In the genomic region with DNA sequence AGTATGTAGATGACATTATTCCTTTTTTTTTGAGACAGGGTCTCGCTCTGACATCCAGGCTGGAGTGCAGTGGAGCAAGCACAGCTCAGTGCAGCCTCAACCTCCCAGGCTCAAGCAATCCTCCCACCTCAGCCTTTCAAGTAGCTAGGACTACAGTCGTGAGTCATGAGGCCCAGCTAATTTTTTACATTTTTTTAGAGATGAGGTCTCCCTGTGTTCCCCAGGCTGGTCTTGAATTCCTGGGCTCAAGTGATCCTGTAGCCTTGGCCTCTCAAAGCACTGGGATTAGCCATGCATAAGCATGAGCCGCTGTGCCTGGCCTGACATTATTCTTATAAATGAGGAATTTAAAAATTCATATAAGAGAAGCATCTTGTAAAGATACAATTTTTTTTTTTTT, we compare ENCODE assay signal across 2 cellular contexts.
TF ChIP-seq lines count a peak whose summit lies in the region.

No MANE protein-coding gene starts in this region.

TF ChIP-seq in HCT116, 20 proteins besides CTCF, POLR2A, EP300 and RAD21 (continued from another document):
- TF ChIP-seq FOSL1 (IDR thresholded peaks at IDR 0.05; ENCODE audit: low read depth) (no peak), JUND (IDR thresholded peaks at IDR 0.05) (no peak), CEBPB (IDR thresholded peaks at IDR 0.05; ENCODE audit: low read depth) (no peak), SRF (IDR thresholded peaks at IDR 0.05; ENCODE audit: low read depth) (no peak), ZNF274 (IDR thresholded peaks at IDR 0.05; ENCODE audit: low read depth, low read length) (no peak), ELF1 (IDR thresholded peaks at IDR 0.05; ENCODE audit: borderline replicate concordance, low read depth) (no peak), EZH2 (IDR thresholded peaks at IDR 0.05) (no peak)
- TF ChIP-seq, protein P1, sequence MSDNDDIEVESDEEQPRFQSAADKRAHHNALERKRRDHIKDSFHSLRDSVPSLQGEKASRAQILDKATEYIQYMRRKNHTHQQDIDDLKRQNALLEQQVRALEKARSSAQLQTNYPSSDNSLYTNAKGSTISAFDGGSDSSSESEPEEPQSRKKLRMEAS (IDR thresholded peaks at IDR 0.05): no peak
- TF ChIP-seq, protein P2, sequence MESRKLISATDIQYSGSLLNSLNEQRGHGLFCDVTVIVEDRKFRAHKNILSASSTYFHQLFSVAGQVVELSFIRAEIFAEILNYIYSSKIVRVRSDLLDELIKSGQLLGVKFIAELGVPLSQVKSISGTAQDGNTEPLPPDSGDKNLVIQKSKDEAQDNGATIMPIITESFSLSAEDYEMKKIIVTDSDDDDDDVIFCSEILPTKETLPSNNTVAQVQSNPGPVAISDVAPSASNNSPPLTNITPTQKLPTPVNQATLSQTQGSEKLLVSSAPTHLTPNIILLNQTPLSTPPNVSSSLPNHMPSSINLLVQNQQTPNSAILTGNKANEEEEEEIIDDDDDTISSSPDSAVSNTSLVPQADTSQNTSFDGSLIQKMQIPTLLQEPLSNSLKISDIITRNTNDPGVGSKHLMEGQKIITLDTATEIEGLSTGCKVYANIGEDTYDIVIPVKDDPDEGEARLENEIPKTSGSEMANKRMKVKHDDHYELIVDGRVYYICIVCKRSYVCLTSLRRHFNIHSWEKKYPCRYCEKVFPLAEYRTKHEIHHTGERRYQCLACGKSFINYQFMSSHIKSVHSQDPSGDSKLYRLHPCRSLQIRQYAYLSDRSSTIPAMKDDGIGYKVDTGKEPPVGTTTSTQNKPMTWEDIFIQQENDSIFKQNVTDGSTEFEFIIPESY (IDR thresholded peaks at IDR 0.05; ENCODE audit: extremely low read depth, insufficient replicate concordance, low read length): no peak

TF ChIP-seq in WTC11, 78 proteins besides CTCF, POLR2A, EP300 and RAD21 (continued from another document):
- TF ChIP-seq, protein P3, sequence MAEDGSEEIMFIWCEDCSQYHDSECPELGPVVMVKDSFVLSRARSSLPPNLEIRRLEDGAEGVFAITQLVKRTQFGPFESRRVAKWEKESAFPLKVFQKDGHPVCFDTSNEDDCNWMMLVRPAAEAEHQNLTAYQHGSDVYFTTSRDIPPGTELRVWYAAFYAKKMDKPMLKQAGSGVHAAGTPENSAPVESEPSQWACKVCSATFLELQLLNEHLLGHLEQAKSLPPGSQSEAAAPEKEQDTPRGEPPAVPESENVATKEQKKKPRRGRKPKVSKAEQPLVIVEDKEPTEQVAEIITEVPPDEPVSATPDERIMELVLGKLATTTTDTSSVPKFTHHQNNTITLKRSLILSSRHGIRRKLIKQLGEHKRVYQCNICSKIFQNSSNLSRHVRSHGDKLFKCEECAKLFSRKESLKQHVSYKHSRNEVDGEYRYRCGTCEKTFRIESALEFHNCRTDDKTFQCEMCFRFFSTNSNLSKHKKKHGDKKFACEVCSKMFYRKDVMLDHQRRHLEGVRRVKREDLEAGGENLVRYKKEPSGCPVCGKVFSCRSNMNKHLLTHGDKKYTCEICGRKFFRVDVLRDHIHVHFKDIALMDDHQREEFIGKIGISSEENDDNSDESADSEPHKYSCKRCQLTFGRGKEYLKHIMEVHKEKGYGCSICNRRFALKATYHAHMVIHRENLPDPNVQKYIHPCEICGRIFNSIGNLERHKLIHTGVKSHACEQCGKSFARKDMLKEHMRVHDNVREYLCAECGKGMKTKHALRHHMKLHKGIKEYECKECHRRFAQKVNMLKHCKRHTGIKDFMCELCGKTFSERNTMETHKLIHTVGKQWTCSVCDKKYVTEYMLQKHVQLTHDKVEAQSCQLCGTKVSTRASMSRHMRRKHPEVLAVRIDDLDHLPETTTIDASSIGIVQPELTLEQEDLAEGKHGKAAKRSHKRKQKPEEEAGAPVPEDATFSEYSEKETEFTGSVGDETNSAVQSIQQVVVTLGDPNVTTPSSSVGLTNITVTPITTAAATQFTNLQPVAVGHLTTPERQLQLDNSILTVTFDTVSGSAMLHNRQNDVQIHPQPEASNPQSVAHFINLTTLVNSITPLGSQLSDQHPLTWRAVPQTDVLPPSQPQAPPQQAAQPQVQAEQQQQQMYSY (CRISPR knock-in tag; IDR thresholded peaks at IDR 0.05): no peak
- no peak for TF ChIP-seq CREM (CRISPR knock-in tag; IDR thresholded peaks at IDR 0.05)
- TF ChIP-seq FOXP1 (CRISPR knock-in tag; IDR thresholded peaks at IDR 0.05; ENCODE audit: borderline replicate concordance): no peak
- TF ChIP-seq, protein P4, sequence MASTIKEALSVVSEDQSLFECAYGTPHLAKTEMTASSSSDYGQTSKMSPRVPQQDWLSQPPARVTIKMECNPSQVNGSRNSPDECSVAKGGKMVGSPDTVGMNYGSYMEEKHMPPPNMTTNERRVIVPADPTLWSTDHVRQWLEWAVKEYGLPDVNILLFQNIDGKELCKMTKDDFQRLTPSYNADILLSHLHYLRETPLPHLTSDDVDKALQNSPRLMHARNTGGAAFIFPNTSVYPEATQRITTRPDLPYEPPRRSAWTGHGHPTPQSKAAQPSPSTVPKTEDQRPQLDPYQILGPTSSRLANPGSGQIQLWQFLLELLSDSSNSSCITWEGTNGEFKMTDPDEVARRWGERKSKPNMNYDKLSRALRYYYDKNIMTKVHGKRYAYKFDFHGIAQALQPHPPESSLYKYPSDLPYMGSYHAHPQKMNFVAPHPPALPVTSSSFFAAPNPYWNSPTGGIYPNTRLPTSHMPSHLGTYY (CRISPR knock-in tag; IDR thresholded peaks at IDR 0.05): no peak
- TF ChIP-seq, protein P5, sequence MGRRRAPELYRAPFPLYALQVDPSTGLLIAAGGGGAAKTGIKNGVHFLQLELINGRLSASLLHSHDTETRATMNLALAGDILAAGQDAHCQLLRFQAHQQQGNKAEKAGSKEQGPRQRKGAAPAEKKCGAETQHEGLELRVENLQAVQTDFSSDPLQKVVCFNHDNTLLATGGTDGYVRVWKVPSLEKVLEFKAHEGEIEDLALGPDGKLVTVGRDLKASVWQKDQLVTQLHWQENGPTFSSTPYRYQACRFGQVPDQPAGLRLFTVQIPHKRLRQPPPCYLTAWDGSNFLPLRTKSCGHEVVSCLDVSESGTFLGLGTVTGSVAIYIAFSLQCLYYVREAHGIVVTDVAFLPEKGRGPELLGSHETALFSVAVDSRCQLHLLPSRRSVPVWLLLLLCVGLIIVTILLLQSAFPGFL (CRISPR knock-in tag; IDR thresholded peaks at IDR 0.05; ENCODE audit: borderline replicate concordance): no peak
- no peak for TF ChIP-seq ELF4 (CRISPR knock-in tag; IDR thresholded peaks at IDR 0.05; ENCODE audit: low read depth)
- TF ChIP-seq ZNF219 (CRISPR knock-in tag; IDR thresholded peaks at IDR 0.05; ENCODE audit: borderline replicate concordance): no peak
- TF ChIP-seq ZNF263 (CRISPR knock-in tag; IDR thresholded peaks at IDR 0.05; ENCODE audit: low read depth): no peak
- TF ChIP-seq, protein P6, sequence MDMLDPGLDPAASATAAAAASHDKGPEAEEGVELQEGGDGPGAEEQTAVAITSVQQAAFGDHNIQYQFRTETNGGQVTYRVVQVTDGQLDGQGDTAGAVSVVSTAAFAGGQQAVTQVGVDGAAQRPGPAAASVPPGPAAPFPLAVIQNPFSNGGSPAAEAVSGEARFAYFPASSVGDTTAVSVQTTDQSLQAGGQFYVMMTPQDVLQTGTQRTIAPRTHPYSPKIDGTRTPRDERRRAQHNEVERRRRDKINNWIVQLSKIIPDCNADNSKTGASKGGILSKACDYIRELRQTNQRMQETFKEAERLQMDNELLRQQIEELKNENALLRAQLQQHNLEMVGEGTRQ (CRISPR knock-in tag; IDR thresholded peaks at IDR 0.05): no peak
- TF ChIP-seq, protein P7, sequence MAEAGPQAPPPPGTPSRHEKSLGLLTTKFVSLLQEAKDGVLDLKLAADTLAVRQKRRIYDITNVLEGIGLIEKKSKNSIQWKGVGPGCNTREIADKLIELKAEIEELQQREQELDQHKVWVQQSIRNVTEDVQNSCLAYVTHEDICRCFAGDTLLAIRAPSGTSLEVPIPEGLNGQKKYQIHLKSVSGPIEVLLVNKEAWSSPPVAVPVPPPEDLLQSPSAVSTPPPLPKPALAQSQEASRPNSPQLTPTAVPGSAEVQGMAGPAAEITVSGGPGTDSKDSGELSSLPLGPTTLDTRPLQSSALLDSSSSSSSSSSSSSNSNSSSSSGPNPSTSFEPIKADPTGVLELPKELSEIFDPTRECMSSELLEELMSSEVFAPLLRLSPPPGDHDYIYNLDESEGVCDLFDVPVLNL (CRISPR knock-in tag; IDR thresholded peaks at IDR 0.05; ENCODE audit: borderline replicate concordance, low read depth): no peak
- TF ChIP-seq ESRRA (CRISPR knock-in tag; IDR thresholded peaks at IDR 0.05; ENCODE audit: borderline replicate concordance): no peak
- TF ChIP-seq, protein P8, sequence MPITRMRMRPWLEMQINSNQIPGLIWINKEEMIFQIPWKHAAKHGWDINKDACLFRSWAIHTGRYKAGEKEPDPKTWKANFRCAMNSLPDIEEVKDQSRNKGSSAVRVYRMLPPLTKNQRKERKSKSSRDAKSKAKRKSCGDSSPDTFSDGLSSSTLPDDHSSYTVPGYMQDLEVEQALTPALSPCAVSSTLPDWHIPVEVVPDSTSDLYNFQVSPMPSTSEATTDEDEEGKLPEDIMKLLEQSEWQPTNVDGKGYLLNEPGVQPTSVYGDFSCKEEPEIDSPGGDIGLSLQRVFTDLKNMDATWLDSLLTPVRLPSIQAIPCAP (CRISPR knock-in tag; IDR thresholded peaks at IDR 0.05): no peak
- TF ChIP-seq, protein P9, sequence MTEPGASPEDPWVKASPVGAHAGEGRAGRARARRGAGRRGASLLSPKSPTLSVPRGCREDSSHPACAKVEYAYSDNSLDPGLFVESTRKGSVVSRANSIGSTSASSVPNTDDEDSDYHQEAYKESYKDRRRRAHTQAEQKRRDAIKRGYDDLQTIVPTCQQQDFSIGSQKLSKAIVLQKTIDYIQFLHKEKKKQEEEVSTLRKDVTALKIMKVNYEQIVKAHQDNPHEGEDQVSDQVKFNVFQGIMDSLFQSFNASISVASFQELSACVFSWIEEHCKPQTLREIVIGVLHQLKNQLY (CRISPR knock-in tag; IDR thresholded peaks at IDR 0.05): no peak
- TF ChIP-seq FOXK1 (CRISPR knock-in tag; IDR thresholded peaks at IDR 0.05): no peak
